In genomic region chr12:123044351-123044750, GRCh38 we compare ENCODE assay signal across 16 cellular contexts.
DNase-seq lines count a peak whose midpoint lies in the region; ATAC-seq and TF ChIP-seq lines count a peak whose summit lies in the region.
"Had no signal": no experiment of that assay in that cellular context is flagged by ENCODE, and none has a peak within 500 bp of the region (broad histone marks: within the 10 kb centered on the region; RNA-seq: fewer than 3 reads in every experiment).

No MANE protein-coding gene starts in this region.

- no peaks in the 10 kb centered on the region for H3K36me3 Mint-ChIP-seq in CD4-positive, alpha-beta memory T cell
- no peaks in the 10 kb centered on the region for H3K36me3 Mint-ChIP-seq in activated CD8-positive, alpha-beta T cell treated with anti-CD3 and anti-CD28 coated beads, Interleukin-2, amount 10 ng/mL, durations not matched to agents 7 days and 5 days (ENCODE audit: low read depth)
- H3K36me3 Mint-ChIP-seq in immature natural killer cell, result no peaks in the 10 kb centered on the region
- H3K36me3 Mint-ChIP-seq in stimulated activated effector memory CD8-positive, alpha-beta T cell treated with anti-CD3 and anti-CD28 coated beads, Interleukin-12 subunit alpha, Interleukin-12 subunit beta, amount 100 ng/mL, for 72 hours, result no peaks in the 10 kb centered on the region
- H3K36me3 Mint-ChIP-seq in WTC11, result no peaks in the 10 kb centered on the region

- peak overlapping the region in 5 of 7 donors; percentile 19 to 83 (median 71) for H3K27ac Mint-ChIP-seq in CD4-positive, alpha-beta memory T cell
- peak overlapping the region; percentile 77 for H3K27ac Mint-ChIP-seq in activated CD8-positive, alpha-beta T cell treated with anti-CD3 and anti-CD28 coated beads, Interleukin-2, amount 10 ng/mL, durations not matched to agents 7 days and 5 days
- H3K27ac Mint-ChIP-seq in immature natural killer cell (peak overlapping the region; percentile 56 to 90 (median 88)), WTC11 (no peak overlapping the region)
- peak overlapping the region; percentile 41 for H3K27ac Mint-ChIP-seq in stimulated activated effector memory CD8-positive, alpha-beta T cell treated with anti-CD3 and anti-CD28 coated beads, Interleukin-12 subunit alpha, Interleukin-12 subunit beta, amount 100 ng/mL, for 72 hours

- ATAC-seq in activated CD8-positive, alpha-beta T cell treated with anti-CD3 and anti-CD28 coated beads, Interleukin-2, amount 10 ng/mL, durations not matched to agents 7 days and 5 days, result no peak
- no peak for ATAC-seq in stimulated activated effector memory CD8-positive, alpha-beta T cell treated with anti-CD3 and anti-CD28 coated beads, Interleukin-12 subunit alpha, Interleukin-12 subunit beta, amount 100 ng/mL, for 72 hours
- no peak for ATAC-seq in GM18520 (IDR thresholded peaks at IDR 0.05; ENCODE audit: unreplicated experiment)
- no peak for ATAC-seq in WTC11

- H3K27me3 Mint-ChIP-seq in CD4-positive, alpha-beta memory T cell, result no peaks in the 10 kb centered on the region
- H3K27me3 Mint-ChIP-seq in activated CD8-positive, alpha-beta T cell treated with anti-CD3 and anti-CD28 coated beads, Interleukin-2, amount 10 ng/mL, durations not matched to agents 7 days and 5 days (ENCODE audit: low read depth), result no peaks in the 10 kb centered on the region
- H3K27me3 Mint-ChIP-seq in immature natural killer cell (ENCODE audit: low read depth in 3 of 3) (peaks cover 0 to 3% (median 0%) of the 10 kb centered on the region in 3 donors), WTC11 (ENCODE audit: low read depth) (no peaks in the 10 kb centered on the region)

- peak overlapping the region in 1 of 8 donors; percentile 18 for H3K4me3 Mint-ChIP-seq in CD4-positive, alpha-beta memory T cell
- no peak overlapping the region for H3K4me3 Mint-ChIP-seq in activated CD8-positive, alpha-beta T cell treated with anti-CD3 and anti-CD28 coated beads, Interleukin-2, amount 10 ng/mL, durations not matched to agents 7 days and 5 days
- H3K4me3 Mint-ChIP-seq in immature natural killer cell, result peak overlapping the region in 4 of 5 donors; percentile 52 to 74 (median 66)
- no peak overlapping the region for H3K4me3 Mint-ChIP-seq in stimulated activated effector memory CD8-positive, alpha-beta T cell treated with anti-CD3 and anti-CD28 coated beads, Interleukin-12 subunit alpha, Interleukin-12 subunit beta, amount 100 ng/mL, for 72 hours
- no peak overlapping the region for H3K4me3 Mint-ChIP-seq in WTC11
- H3K4me3 Mint-ChIP-seq: nephron had no signal

- H3K9me3 Mint-ChIP-seq in CD4-positive, alpha-beta memory T cell, result peaks cover 0 to 2% (median 0%) of the 10 kb centered on the region in 8 donors
- no peaks in the 10 kb centered on the region for H3K9me3 Mint-ChIP-seq in activated CD8-positive, alpha-beta T cell treated with anti-CD3 and anti-CD28 coated beads, Interleukin-2, amount 10 ng/mL, durations not matched to agents 7 days and 5 days (ENCODE audit: insufficient read depth)
- no peaks in the 10 kb centered on the region for H3K9me3 Mint-ChIP-seq in immature natural killer cell
- H3K9me3 Mint-ChIP-seq in stimulated activated effector memory CD8-positive, alpha-beta T cell treated with anti-CD3 and anti-CD28 coated beads, Interleukin-12 subunit alpha, Interleukin-12 subunit beta, amount 100 ng/mL, for 72 hours, result no peaks in the 10 kb centered on the region
- H3K9me3 Mint-ChIP-seq in WTC11, result no peaks in the 10 kb centered on the region
- H3K9me3 Mint-ChIP-seq: nephron had no signal

- CTCF ChIA-PET in CD4-positive, alpha-beta memory T cell (lab: Charles Lee; ENCODE audit: partially characterized antibody), result interaction anchor here (0.7 to 7.6 kb wide), 22 partner anchors 11 to 540 kb away, joined by 3 to 204 read pairs (median 4); partner anchors contain the start of genes MPHOSPH9, MTRFR, PITPNM2 and TMED2
- CTCF ChIA-PET in activated CD8-positive, alpha-beta T cell treated with anti-CD3 and anti-CD28 coated beads, Interleukin-2, amount 10 ng/mL, durations not matched to agents 7 days and 5 days (lab: Charles Lee), result interaction anchor here (0.6 to 5.1 kb wide), 37 partner anchors 11 to 216 kb away, joined by 3 to 68 read pairs (median 5); partner anchors contain the start of genes MPHOSPH9, MTRFR, OGFOD2 and PITPNM2
- CTCF ChIA-PET in WTC11 (lab: Charles Lee), result interaction anchor here (1.0 to 4.7 kb wide), 9 partner anchors 11 to 321 kb away, joined by 3 to 42 read pairs (median 8); partner anchors contain the start of genes MPHOSPH9, MTRFR and PITPNM2

- no peak for DNase-seq in CD4-positive, alpha-beta memory T cell
- DNase-seq in activated CD8-positive, alpha-beta T cell treated with anti-CD3 and anti-CD28 coated beads, Interleukin-2, amount 10 ng/mL, durations not matched to agents 7 days and 5 days, result no peak
- DNase-seq in immature natural killer cell (no peak), EL (no peak), WTC11 (ENCODE audit: low spot score) (no peak)
- no peak for DNase-seq in stimulated activated effector memory CD8-positive, alpha-beta T cell treated with anti-CD3 and anti-CD28 coated beads, Interleukin-12 subunit alpha, Interleukin-12 subunit beta, amount 100 ng/mL, for 72 hours (ENCODE audit: low spot score in 2 of 2)
- DNase-seq: activated CD4-positive, alpha-beta T cell treated with anti-CD3 and anti-CD28 coated beads for 48 hours; HCEC 1CT; left lung; NCI-H1092; NCI-H2227 treated with DMSO at 0.1 percent for 48 hours; NK-92 treated with Interleukin-12 subunit alpha and Interleukin-12 subunit beta, amount 100 ng/mL, for 24 hours; SHP77 had no signal

- POLR2A ChIA-PET in CD4-positive, alpha-beta memory T cell (lab: Charles Lee; ENCODE audit: partially characterized antibody), result interaction anchor here (0.9 to 4.6 kb wide), 9 partner anchors 31 to 199 kb away, joined by 3 to 32 read pairs (median 7); partner anchors contain the start of genes MPHOSPH9, MTRFR, OGFOD2 and PITPNM2
- POLR2A ChIA-PET in activated CD8-positive, alpha-beta T cell treated with anti-CD3 and anti-CD28 coated beads, Interleukin-2, amount 10 ng/mL, durations not matched to agents 7 days and 5 days (lab: Charles Lee), result interaction anchor here (0.6 to 3.8 kb wide), 12 partner anchors 11 to 188 kb away, joined by 3 to 35 read pairs (median 5); partner anchors contain the start of genes ARL6IP4, MPHOSPH9, MTRFR and OGFOD2
- POLR2A ChIA-PET in WTC11 (lab: Charles Lee), result interaction anchor here (0.6 kb wide), 1 partner anchor 24 kb away, joined by 3 read pairs; no protein-coding TSS in a partner anchor

- intact Hi-C loops in CD4-positive, alpha-beta memory T cell (cut with micrococcal nuclease), result no loop called here

- peaks cover 9 to 27% (median 16%) of the 10 kb centered on the region in 4 donors for H3K4me1 Mint-ChIP-seq in CD4-positive, alpha-beta memory T cell
- H3K4me1 Mint-ChIP-seq in activated CD8-positive, alpha-beta T cell treated with anti-CD3 and anti-CD28 coated beads, Interleukin-2, amount 10 ng/mL, durations not matched to agents 7 days and 5 days (ENCODE audit: low read depth), result peaks cover 36% of the 10 kb centered on the region
- peaks cover 38 to 50% of the 10 kb centered on the region in 2 donors for H3K4me1 Mint-ChIP-seq in immature natural killer cell
- H3K4me1 Mint-ChIP-seq in stimulated activated effector memory CD8-positive, alpha-beta T cell treated with anti-CD3 and anti-CD28 coated beads, Interleukin-12 subunit alpha, Interleukin-12 subunit beta, amount 100 ng/mL, for 72 hours, result peaks cover 32% of the 10 kb centered on the region
- no peaks in the 10 kb centered on the region for H3K4me1 Mint-ChIP-seq in WTC11

- no peaks in the 10 kb centered on the region for H3K27me3 ChIP-seq in CD4-positive, alpha-beta memory T cell (ENCODE audit: insufficient read depth, low read length)
- H3K27me3 ChIP-seq: left lung, tibial nerve had no signal

- no peak overlapping the region for H3K27ac ChIP-seq in CD4-positive, alpha-beta memory T cell (ENCODE audit: low read depth, low read length)

- peaks cover 11% of the 10 kb centered on the region for H3K4me1 ChIP-seq in CD4-positive, alpha-beta memory T cell (ENCODE audit: insufficient read depth, low read length)

- no peak overlapping the region for H3K4me3 ChIP-seq in CD4-positive, alpha-beta memory T cell (ENCODE audit: low read length in 2 of 2)
- H3K4me3 ChIP-seq: left lung, tibial nerve had no signal

- no peak for TF ChIP-seq CTCF in WTC11 (IDR thresholded peaks at IDR 0.05)

- H3K36me3 ChIP-seq in CD4-positive, alpha-beta memory T cell (ENCODE audit: insufficient read depth, low read length), result no peaks in the 10 kb centered on the region
- H3K36me3 ChIP-seq: left lung, tibial nerve had no signal

- H3K9me3 ChIP-seq in CD4-positive, alpha-beta memory T cell (ENCODE audit: control insufficient read depth in 1 of 2, low read length in 2 of 2), result no peaks in the 10 kb centered on the region
- H3K9me3 ChIP-seq: left lung, tibial nerve had no signal

TF ChIP-seq in WTC11, 78 proteins besides CTCF, POLR2A, EP300 and RAD21 (continues in another document):
- TF ChIP-seq FOXJ3 (CRISPR knock-in tag; IDR thresholded peaks at IDR 0.05; ENCODE audit: borderline replicate concordance) (no peak), ZNF263 (CRISPR knock-in tag; IDR thresholded peaks at IDR 0.05; ENCODE audit: low read depth) (no peak), STAT6 (CRISPR knock-in tag; conservative IDR thresholded peaks at IDR 0.05; ENCODE audit: low read depth) (no peak)

Comparison
In these comparisons a context has a peak if more than half of its experiments do, and no peak if none do; other contexts are left out.
1. H3K4me3 Mint-ChIP-seq: peak in immature natural killer cell (4 of 5); none in activated CD8-positive, alpha-beta T cell treated with anti-CD3 and anti-CD28 coated beads, Interleukin-2, amount 10 ng/mL, durations not matched to agents 7 days and 5 days (single experiment), stimulated activated effector memory CD8-positive, alpha-beta T cell treated with anti-CD3 and anti-CD28 coated beads, Interleukin-12 subunit alpha, Interleukin-12 subunit beta, amount 100 ng/mL, for 72 hours (single experiment) and WTC11 (single experiment).